ENCODE assay signal across 9 cellular contexts in genomic region chr10:96025566-96025965, GRCh38. TPM values are rescaled to one million over a fixed set of nuclear protein-coding genes. Genes with fewer than 3 reads are reported as not detected.
DNase-seq lines count a peak whose midpoint lies in the region; ATAC-seq and TF ChIP-seq lines count a peak whose summit lies in the region.
"Had no signal": no experiment of that assay in that cellular context is flagged by ENCODE, and none has a peak within 500 bp of the region (broad histone marks: within the 10 kb centered on the region; RNA-seq: fewer than 3 reads in every experiment).

No MANE protein-coding gene starts in this region.

- H3K27ac Mint-ChIP-seq in activated CD8-positive, alpha-beta T cell treated with anti-CD3 and anti-CD28 coated beads for 36 hours = no peak overlapping the region
- no peak overlapping the region for H3K27ac Mint-ChIP-seq in nephron

- TF ChIP-seq CTCF in GM12865 (IDR thresholded peaks at IDR 0.05; ENCODE audit: insufficient read depth, low read depth, low read length, missing control alignments) = peak; percentile 46
- peak; percentile 13 for TF ChIP-seq CTCF in activated CD8-positive, alpha-beta T cell treated with anti-CD3 and anti-CD28 coated beads for 36 hours (IDR thresholded peaks at IDR 0.05)
- peak in 2 of 3 experiments; percentile 18 to 29 for TF ChIP-seq CTCF in nephron (IDR thresholded peaks at IDR 0.05; ENCODE audit: unreplicated experiment in 3 of 3)
- TF ChIP-seq CTCF in gastroesophageal sphincter (IDR thresholded peaks at IDR 0.05) = no peak

- CTCF ChIA-PET in activated CD8-positive, alpha-beta T cell treated with anti-CD3 and anti-CD28 coated beads for 36 hours (lab: Charles Lee) = interaction anchor here (1.0 kb wide), 1 partner anchor 8 kb away, joined by 4 read pairs; no protein-coding TSS in a partner anchor

- peak; percentile 63 for DNase-seq in GM12865 (ENCODE audit: low read depth)
- peak; percentile 19 for DNase-seq in activated CD8-positive, alpha-beta T cell treated with anti-CD3 and anti-CD28 coated beads for 36 hours
- DNase-seq in NOMO-1 treated with DMSO at 0.1 percent for 48 hours (lab: John Stamatoyannopoulos, UW; ENCODE audit: unreplicated experiment) = no peak
- no peak for DNase-seq in HCEC 1CT
- DNase-seq: KG1 had no signal

- peak; percentile 78 for ATAC-seq in HG02981 (IDR thresholded peaks at IDR 0.05; ENCODE audit: unreplicated experiment)
- peak; percentile 74 for ATAC-seq in activated CD8-positive, alpha-beta T cell treated with anti-CD3 and anti-CD28 coated beads for 36 hours
- ATAC-seq in gastroesophageal sphincter = no peak

- no peaks in the 10 kb centered on the region for H3K9me3 ChIP-seq in gastroesophageal sphincter

- no peaks in the 10 kb centered on the region for H3K27me3 ChIP-seq in gastroesophageal sphincter

- H3K9me3 Mint-ChIP-seq in activated CD8-positive, alpha-beta T cell treated with anti-CD3 and anti-CD28 coated beads for 36 hours = no peaks in the 10 kb centered on the region
- H3K9me3 Mint-ChIP-seq in nephron = no peaks in the 10 kb centered on the region

- no peaks in the 10 kb centered on the region for H3K36me3 ChIP-seq in gastroesophageal sphincter

- TF ChIP-seq POLR2A in gastroesophageal sphincter (IDR thresholded peaks at IDR 0.05) = no peak

- H3K36me3 Mint-ChIP-seq in activated CD8-positive, alpha-beta T cell treated with anti-CD3 and anti-CD28 coated beads for 36 hours (ENCODE audit: low read depth) = no peaks in the 10 kb centered on the region
- H3K36me3 Mint-ChIP-seq in nephron (ENCODE audit: low read depth) = no peaks in the 10 kb centered on the region

- H3K4me1 Mint-ChIP-seq in activated CD8-positive, alpha-beta T cell treated with anti-CD3 and anti-CD28 coated beads for 36 hours (ENCODE audit: low read depth) = no peaks in the 10 kb centered on the region
- H3K4me1 Mint-ChIP-seq in nephron = no peaks in the 10 kb centered on the region

- no peaks in the 10 kb centered on the region for H3K4me1 ChIP-seq in gastroesophageal sphincter

- no peaks in the 10 kb centered on the region for H3K27me3 Mint-ChIP-seq in activated CD8-positive, alpha-beta T cell treated with anti-CD3 and anti-CD28 coated beads for 36 hours
- peaks cover 11% of the 10 kb centered on the region for H3K27me3 Mint-ChIP-seq in nephron (ENCODE audit: low read depth)

- H3K4me3 ChIP-seq in GM12865 (ENCODE audit: low read depth, low read length) = no peak overlapping the region
- H3K4me3 ChIP-seq in gastroesophageal sphincter = no peak overlapping the region
- H3K4me3 ChIP-seq: skin epidermis had no signal

- WGBS in gastroesophageal sphincter (ENCODE audit: low coverage in 1 of 2), 2 donors = 89 to 100% methylated on average over 1 to 3 of the region's 3 CpGs

- TF ChIP-seq EP300 in gastroesophageal sphincter (IDR thresholded peaks at IDR 0.05) = no peak

- intact Hi-C loops in activated CD8-positive, alpha-beta T cell treated with anti-CD3 and anti-CD28 coated beads for 36 hours (cut with micrococcal nuclease) = no loop called here

- no peak overlapping the region for H3K27ac ChIP-seq in gastroesophageal sphincter
- H3K27ac ChIP-seq: skin epidermis had no signal

- no peak overlapping the region for H3K4me3 Mint-ChIP-seq in activated CD8-positive, alpha-beta T cell treated with anti-CD3 and anti-CD28 coated beads for 36 hours
- H3K4me3 Mint-ChIP-seq in nephron = no peak overlapping the region

- POLR2A ChIA-PET in activated CD8-positive, alpha-beta T cell treated with anti-CD3 and anti-CD28 coated beads for 36 hours (lab: Charles Lee) = no interaction called here

RNA-seq across cellular contexts. Expression of gene CCNJ, which starts 17.8 kb away (rescaled TPM):
- 1 to 10 TPM; 4.0 to 4.6 TPM for total RNA-seq in activated CD8-positive, alpha-beta T cell treated with anti-CD3 and anti-CD28 coated beads for 36 hours
- 1 to 10 TPM; 3.1 to 5.3 (median 4.4) TPM for total RNA-seq in gastroesophageal sphincter

Comparison
In these comparisons a context has a peak if more than half of its experiments do, and no peak if none do; other contexts are left out.
1. DNase-seq: peak in GM12865 (single experiment) and activated CD8-positive, alpha-beta T cell treated with anti-CD3 and anti-CD28 coated beads for 36 hours (single experiment); none in NOMO-1 treated with DMSO at 0.1 percent for 48 hours (single experiment) and HCEC 1CT (single experiment).
2. CTCF ChIP-seq: peak in GM12865 (single experiment), activated CD8-positive, alpha-beta T cell treated with anti-CD3 and anti-CD28 coated beads for 36 hours (single experiment) and nephron (2 of 3); none in gastroesophageal sphincter (0 of 4).